Comparison of ENCODE assay signal across 1 cellular context in genomic region chr3:143484851-143485512, GRCh38.
TF ChIP-seq lines count a peak whose summit lies in the region.

No MANE protein-coding gene starts in this region.

TF ChIP-seq in HCT116, 20 proteins besides CTCF, POLR2A, EP300 and RAD21 (continued from another document):
- TF ChIP-seq ELF1 (IDR thresholded peaks at IDR 0.05; ENCODE audit: borderline replicate concordance, low read depth) (no peak), SRF (IDR thresholded peaks at IDR 0.05; ENCODE audit: low read depth) (no peak), YY1 (IDR thresholded peaks at IDR 0.05; ENCODE audit: extremely low read depth, insufficient replicate concordance, low read depth, low read length) (no peak), EZH2 (IDR thresholded peaks at IDR 0.05) (no peak), ATF3 (IDR thresholded peaks at IDR 0.05) (no peak), ZBTB33 (IDR thresholded peaks at IDR 0.05; ENCODE audit: extremely low read depth, insufficient replicate concordance, low read length) (no peak), JUND (IDR thresholded peaks at IDR 0.05) (no peak)
